8 cellular contexts compared by ENCODE assay signal in the genomic region with DNA sequence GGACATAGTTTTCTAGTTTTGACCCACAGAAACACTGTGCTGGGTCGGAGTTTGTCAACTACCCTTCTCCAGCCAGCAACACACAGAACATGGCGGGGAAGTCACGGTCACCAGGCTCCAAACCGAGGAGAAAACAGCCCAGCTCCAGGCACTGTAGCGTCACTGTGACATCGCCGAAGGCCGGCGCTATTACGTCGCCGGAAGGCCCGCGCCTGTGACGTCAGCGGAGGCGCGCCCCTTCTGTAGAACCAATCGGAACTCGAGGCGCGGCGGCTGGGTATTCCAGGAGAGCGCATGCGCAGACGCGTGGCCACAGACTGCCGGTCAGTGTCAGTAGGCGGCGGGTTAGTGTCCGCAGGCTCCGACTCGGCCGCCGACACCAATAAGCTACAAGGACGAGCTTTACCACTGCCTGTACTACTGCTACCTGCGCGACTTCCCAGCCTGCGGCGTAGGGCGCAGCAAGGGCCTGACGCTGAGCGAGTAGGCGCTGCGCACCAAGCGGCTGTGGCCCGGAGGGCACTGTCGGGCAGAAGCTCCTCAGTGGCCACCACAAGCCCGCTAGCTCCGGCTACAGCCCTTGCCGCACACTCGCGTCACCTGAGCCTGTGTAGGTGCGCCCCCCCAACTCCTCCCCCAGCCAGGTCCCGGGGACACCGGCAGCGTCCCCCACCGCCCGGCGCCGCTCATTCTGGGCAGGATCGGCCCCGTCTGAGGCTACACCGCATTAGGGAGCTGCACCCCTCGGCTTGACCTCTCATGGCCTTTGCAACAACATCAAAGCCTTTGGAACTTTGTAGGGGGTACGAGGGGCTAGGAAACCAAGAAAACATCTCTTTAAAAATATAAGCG. TPM values are rescaled to one million over a fixed set of nuclear protein-coding genes. Genes with fewer than 3 reads are reported as not detected.
DNase-seq lines count a peak whose midpoint lies in the region; ATAC-seq, FAIRE-seq and TF ChIP-seq lines count a peak whose summit lies in the region.

No MANE protein-coding gene starts in this region.

- no peaks in the 10 kb centered on the region for H3K36me3 ChIP-seq in heart right ventricle
- no peaks in the 10 kb centered on the region for H3K36me3 ChIP-seq in transverse colon

- H3K4me1 ChIP-seq in heart right ventricle (peaks cover 0 to 9% (median 4%) of the 10 kb centered on the region in 9 donors), transverse colon (peaks cover 0 to 7% (median 5%) of the 10 kb centered on the region in 4 donors)

- TF ChIP-seq CTCF in heart right ventricle (IDR thresholded peaks at IDR 0.05) = peak in 6 of 9 donors; percentile 3 to 52 (median 28)
- TF ChIP-seq CTCF in transverse colon (IDR thresholded peaks at IDR 0.05) = peak; percentile 5 to 60 (median 14)

- H3K27me3 ChIP-seq in heart right ventricle (no peaks in the 10 kb centered on the region), transverse colon (no peaks in the 10 kb centered on the region)

- H3K4me1 Mint-ChIP-seq in T-helper 1 cell treated with Interleukin-12 subunit alpha and Interleukin-12 subunit beta and Interleukin-4 antibody, amounts not matched to agents 30 μg/mL and 1 μg/mL, for 36 hours (ENCODE audit: low read depth) = peaks cover 10% of the 10 kb centered on the region

- peak; percentile 95 for FAIRE-seq in GM12891 (lab: Jason Lieb, UNC)

- no peak for TF ChIP-seq EP300 in transverse colon (IDR thresholded peaks at IDR 0.05; ENCODE audit: low read depth)

- peak overlapping the region; percentile 88 for H3K27ac Mint-ChIP-seq in T-helper 1 cell treated with Interleukin-12 subunit alpha and Interleukin-12 subunit beta and Interleukin-4 antibody, amounts not matched to agents 30 μg/mL and 1 μg/mL, for 36 hours

- H3K9me3 Mint-ChIP-seq in T-helper 1 cell treated with Interleukin-12 subunit alpha and Interleukin-12 subunit beta and Interleukin-4 antibody, amounts not matched to agents 30 μg/mL and 1 μg/mL, for 36 hours = no peaks in the 10 kb centered on the region

- intact Hi-C loops in heart right ventricle (cut with DNase I) = no loop called here
- intact Hi-C loops in transverse colon (cut with DNase I; ENCODE audit: low total_unique reads) = no loop called here

- in situ Hi-C loops in transverse colon (cut with MboI; ENCODE audit: low pct_ligation_motif_present in 1 of 4, low pct_unique_long_range_greater_than_20kb in 1 of 4, low sequenced_read_pairs in 3 of 4) = no loop called here

- H3K9me3 ChIP-seq in heart right ventricle (no peaks in the 10 kb centered on the region), transverse colon (no peaks in the 10 kb centered on the region)

- H3K36me3 Mint-ChIP-seq in T-helper 1 cell treated with Interleukin-12 subunit alpha and Interleukin-12 subunit beta and Interleukin-4 antibody, amounts not matched to agents 30 μg/mL and 1 μg/mL, for 36 hours (ENCODE audit: low read depth) = no peaks in the 10 kb centered on the region

- peak overlapping the region; percentile 84 for H3K4me3 Mint-ChIP-seq in T-helper 1 cell treated with Interleukin-12 subunit alpha and Interleukin-12 subunit beta and Interleukin-4 antibody, amounts not matched to agents 30 μg/mL and 1 μg/mL, for 36 hours

- TF ChIP-seq POLR2A in GM12891 (IDR thresholded peaks at IDR 0.05; ENCODE audit: low read depth, low read length) (no peak), transverse colon (IDR thresholded peaks at IDR 0.05) (peak; percentile 83)

- no peaks in the 10 kb centered on the region for H3K27me3 Mint-ChIP-seq in T-helper 1 cell treated with Interleukin-12 subunit alpha and Interleukin-12 subunit beta and Interleukin-4 antibody, amounts not matched to agents 30 μg/mL and 1 μg/mL, for 36 hours (ENCODE audit: low read depth)

- DNase-seq in GM12891 (ENCODE audit: insufficient read length, low spot score) (peak; percentile 91), NCI-H146 (lab: John Stamatoyannopoulos, UW) (peak; percentile 99), amniotic stem cell (lab: John Stamatoyannopoulos, UW) (peak; percentile 70), heart right ventricle (peak; percentile 97 to 99), pons (ENCODE audit: low spot score) (peak; percentile 93), transverse colon (peak; percentile 98)

- H3K27ac ChIP-seq in heart right ventricle = peak overlapping the region; percentile 80 to 93 (median 90)
- peak overlapping the region; percentile 82 to 89 (median 86) for H3K27ac ChIP-seq in transverse colon

- WGBS in heart right ventricle, 2 donors = 2 to 3% methylated on average over 67 of the region's 67 CpGs
- WGBS in transverse colon (ENCODE audit: low coverage in 1 of 2), 2 donors = 3% methylated on average over 42 of the region's 67 CpGs; no CpG with 5 or more reads in 1 of the 2 donors

- ATAC-seq in HG02798 (IDR thresholded peaks at IDR 0.05; ENCODE audit: poor library complexity, unreplicated experiment) = peak; percentile 90
- peak; percentile 97 to 99 (median 98) for ATAC-seq in heart right ventricle

- H3K4me3 ChIP-seq in heart right ventricle = peak overlapping the region; percentile 36 to 77 (median 66)
- H3K4me3 ChIP-seq in transverse colon = peak overlapping the region; percentile 51 to 71 (median 63)

TF ChIP-seq in GM12891, 5 proteins besides CTCF, POLR2A, EP300 and RAD21:
- TF ChIP-seq POLR2AphosphoS5 (IDR thresholded peaks at IDR 0.05; ENCODE audit: low read depth, low read length) (peak; percentile 55), SPI1 (IDR thresholded peaks at IDR 0.05; ENCODE audit: low read depth, low read length) (no peak)

RNA-seq across cellular contexts. Expression of gene SRRM3, which starts 35.1 kb away (rescaled TPM):
- 0.19 TPM for polyA plus RNA-seq in GM12891 (2012; ENCODE audit: low read depth, missing spikeins)
- total RNA-seq in heart right ventricle = 10 to 100 TPM in 2 of 10 donors, 1 to 10 TPM in 8; 1.0 to 15.9 (median 3.4) TPM
- polyA plus RNA-seq in heart right ventricle = 10 to 100 TPM; 12.9 to 36.2 TPM
- total RNA-seq in transverse colon = 1 to 10 TPM in 2 of 4 donors, under 1 TPM in 1, not detected in 1; 0.82 to 1.4 (median 1.1) TPM

Comparison
In these comparisons a context has a peak if more than half of its experiments do, and no peak if none do; other contexts are left out.
1. Peak in every context shown above with its lines: DNase-seq, ATAC-seq, H3K4me3 ChIP-seq and H3K27ac ChIP-seq.